Comparison of ENCODE assay signal across 8 cellular contexts in the genomic region with DNA sequence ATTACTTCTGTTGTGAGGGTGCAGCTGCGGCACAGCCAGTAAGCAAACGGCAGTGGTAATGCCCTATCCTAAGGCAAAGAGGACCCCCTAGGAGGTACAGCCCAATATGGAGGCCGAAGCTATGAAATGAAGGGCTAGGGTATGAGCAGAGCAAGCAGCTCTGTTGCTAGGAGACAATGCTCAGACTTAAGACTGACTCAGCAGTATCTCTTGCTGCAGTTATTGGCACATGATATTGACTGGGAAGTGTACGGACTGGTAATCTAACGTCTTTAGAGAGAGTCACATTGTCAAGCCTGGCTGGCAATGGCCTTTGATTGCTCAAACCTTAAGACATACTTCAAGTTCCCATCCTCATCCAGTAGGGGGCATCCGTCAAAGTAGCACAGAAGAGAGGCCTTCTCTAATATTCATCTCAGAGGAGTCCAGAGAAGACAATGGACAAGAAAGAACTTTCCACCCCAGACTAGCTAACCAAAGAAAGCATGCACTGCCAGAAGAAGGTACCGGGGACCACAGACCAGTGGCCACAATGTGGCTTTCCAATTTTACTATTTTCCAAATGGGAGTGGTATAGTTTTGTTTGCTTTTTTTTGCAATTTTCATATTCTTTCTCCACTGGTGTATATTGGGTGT. TPM values are rescaled to one million over a fixed set of nuclear protein-coding genes. Genes with fewer than 3 reads are reported as not detected.
DNase-seq lines count a peak whose midpoint lies in the region; ATAC-seq and TF ChIP-seq lines count a peak whose summit lies in the region.

No MANE protein-coding gene starts in this region.

- ATAC-seq in lower lobe of right lung (peak; percentile 61 to 66), HG03342 (IDR thresholded peaks at IDR 0.05; ENCODE audit: unreplicated experiment) (no peak)

- DNase-seq in AG04450 (ENCODE audit: low read depth, low spot score) (peak; percentile 11), GM10248 (ENCODE audit: extremely low spot score) (peak; percentile 51), NCI-H510A (lab: John Stamatoyannopoulos, UW) (peak; percentile 16), brain microvascular endothelial cell (peak; percentile 52), lower lobe of right lung (no peak)
- DNase-seq in T-helper 2 cell treated with Interferon-gamma antibody and Interleukin-4, amounts not matched to agents 5 μg/mL and 100 μg/mL, for 36 hours (ENCODE audit: low spot score) = no peak
- no peak for DNase-seq in activated CD4-positive, CD25-positive, alpha-beta regulatory T cell treated with anti-CD3 and anti-CD28 coated beads, Interleukin-2, amount 50 U/mL, for 72 hours

- CTCF ChIA-PET in AG04450 (lab: Charles Lee) (interaction anchor here (0.8 to 2.3 kb wide), 5 partner anchors 14 to 477 kb away, joined by 3 to 9 read pairs (median 3); no protein-coding TSS in a partner anchor), GM10248 (lab: Yijun Ruan, JAX) (interaction anchor here (0.7 to 2.1 kb wide), 16 partner anchors 9 to 484 kb away, joined by 3 to 6 read pairs (median 3); no protein-coding TSS in a partner anchor)

- H3K27ac Mint-ChIP-seq in T-helper 2 cell treated with Interferon-gamma antibody and Interleukin-4, amounts not matched to agents 5 μg/mL and 100 μg/mL, for 36 hours = no peak overlapping the region

- POLR2A ChIA-PET in AG04450 (lab: Yijun Ruan, JAX) (no interaction called here), GM10248 (lab: Yijun Ruan, JAX) (no interaction called here)

- H3K36me3 ChIP-seq in brain microvascular endothelial cell (replicated peaks) = no peaks in the 10 kb centered on the region
- no peaks in the 10 kb centered on the region for H3K36me3 ChIP-seq in lower lobe of right lung

- H3K27ac ChIP-seq in AG04450 (ENCODE audit: low read depth, low read length) = no peak overlapping the region
- H3K27ac ChIP-seq in brain microvascular endothelial cell = no peak overlapping the region
- no peak overlapping the region for H3K27ac ChIP-seq in lower lobe of right lung

- TF ChIP-seq CTCF in AG04450 (IDR thresholded peaks at IDR 0.05; ENCODE audit: low read depth, low read length) (peak; percentile 72), GM10248 (IDR thresholded peaks at IDR 0.05; ENCODE audit: control extremely low read depth, extremely low read depth, low read depth, missing control alignments) (peak; percentile 68), brain microvascular endothelial cell (IDR thresholded peaks at IDR 0.05; ENCODE audit: low read depth, low read length, missing control alignments) (peak; percentile 60), lower lobe of right lung (IDR thresholded peaks at IDR 0.05) (peak; percentile 55)

- H3K36me3 Mint-ChIP-seq in T-helper 2 cell treated with Interferon-gamma antibody and Interleukin-4, amounts not matched to agents 5 μg/mL and 100 μg/mL, for 36 hours (ENCODE audit: low read depth) = no peaks in the 10 kb centered on the region

- H3K4me1 ChIP-seq in lower lobe of right lung = no peaks in the 10 kb centered on the region

- H3K9me3 ChIP-seq in AG04450 (ENCODE audit: control insufficient read depth, insufficient read depth, low read length) (no peaks in the 10 kb centered on the region), lower lobe of right lung (no peaks in the 10 kb centered on the region)

- in situ Hi-C loops in brain microvascular endothelial cell (cut with HindIII; ENCODE audit: low pct_ligation_motif_present, low sequenced_read_pairs) = no loop called here

- H3K27me3 ChIP-seq in AG04450 (ENCODE audit: control insufficient read depth, insufficient read depth, low read length) = no peaks in the 10 kb centered on the region
- H3K27me3 ChIP-seq in brain microvascular endothelial cell (replicated peaks) = no peaks in the 10 kb centered on the region
- H3K27me3 ChIP-seq in lower lobe of right lung (ENCODE audit: low read depth) = no peaks in the 10 kb centered on the region

- intact Hi-C loops in lower lobe of right lung (cut with DNase I) = no loop called here

- H3K4me3 ChIP-seq in AG04450 (ENCODE audit: low read depth, low read length) = no peak overlapping the region
- no peak overlapping the region for H3K4me3 ChIP-seq in brain microvascular endothelial cell (ENCODE audit: low read depth, low read length)
- H3K4me3 ChIP-seq in lower lobe of right lung = no peak overlapping the region

- peaks cover 7% of the 10 kb centered on the region for H3K27me3 Mint-ChIP-seq in T-helper 2 cell treated with Interferon-gamma antibody and Interleukin-4, amounts not matched to agents 5 μg/mL and 100 μg/mL, for 36 hours (ENCODE audit: low read depth)

- no peak overlapping the region for H3K4me3 Mint-ChIP-seq in T-helper 2 cell treated with Interferon-gamma antibody and Interleukin-4, amounts not matched to agents 5 μg/mL and 100 μg/mL, for 36 hours

- no peaks in the 10 kb centered on the region for H3K9me3 Mint-ChIP-seq in T-helper 2 cell treated with Interferon-gamma antibody and Interleukin-4, amounts not matched to agents 5 μg/mL and 100 μg/mL, for 36 hours

- no peaks in the 10 kb centered on the region for H3K4me1 Mint-ChIP-seq in T-helper 2 cell treated with Interferon-gamma antibody and Interleukin-4, amounts not matched to agents 5 μg/mL and 100 μg/mL, for 36 hours (ENCODE audit: low read depth)

RNA-seq across cellular contexts. Expression of gene LRFN2, which starts 37.0 kb away (rescaled TPM):
- polyA plus RNA-seq in AG04450 (2011; rRNA removed) = not detected in 2 replicates
- not detected in 2 replicates for polyA minus RNA-seq in AG04450 (2011; rRNA and poly(A)+ RNA removed)
- not detected for total RNA-seq in lower lobe of right lung

Comparison
In these comparisons a context has a peak if more than half of its experiments do, and no peak if none do; other contexts are left out.
1. DNase-seq: peak in AG04450 (single experiment), GM10248 (single experiment), NCI-H510A (single experiment) and brain microvascular endothelial cell (single experiment); none in lower lobe of right lung (single experiment), T-helper 2 cell treated with Interferon-gamma antibody and Interleukin-4, amounts not matched to agents 5 μg/mL and 100 μg/mL, for 36 hours (single experiment) and activated CD4-positive, CD25-positive, alpha-beta regulatory T cell treated with anti-CD3 and anti-CD28 coated beads, Interleukin-2, amount 50 U/mL, for 72 hours (single experiment).
2. Peak in every context shown above with its lines, with median percentiles within 50 percentile points of each other: CTCF ChIP-seq.